ENCODE assay signal across 2 cellular contexts in the genomic region with DNA sequence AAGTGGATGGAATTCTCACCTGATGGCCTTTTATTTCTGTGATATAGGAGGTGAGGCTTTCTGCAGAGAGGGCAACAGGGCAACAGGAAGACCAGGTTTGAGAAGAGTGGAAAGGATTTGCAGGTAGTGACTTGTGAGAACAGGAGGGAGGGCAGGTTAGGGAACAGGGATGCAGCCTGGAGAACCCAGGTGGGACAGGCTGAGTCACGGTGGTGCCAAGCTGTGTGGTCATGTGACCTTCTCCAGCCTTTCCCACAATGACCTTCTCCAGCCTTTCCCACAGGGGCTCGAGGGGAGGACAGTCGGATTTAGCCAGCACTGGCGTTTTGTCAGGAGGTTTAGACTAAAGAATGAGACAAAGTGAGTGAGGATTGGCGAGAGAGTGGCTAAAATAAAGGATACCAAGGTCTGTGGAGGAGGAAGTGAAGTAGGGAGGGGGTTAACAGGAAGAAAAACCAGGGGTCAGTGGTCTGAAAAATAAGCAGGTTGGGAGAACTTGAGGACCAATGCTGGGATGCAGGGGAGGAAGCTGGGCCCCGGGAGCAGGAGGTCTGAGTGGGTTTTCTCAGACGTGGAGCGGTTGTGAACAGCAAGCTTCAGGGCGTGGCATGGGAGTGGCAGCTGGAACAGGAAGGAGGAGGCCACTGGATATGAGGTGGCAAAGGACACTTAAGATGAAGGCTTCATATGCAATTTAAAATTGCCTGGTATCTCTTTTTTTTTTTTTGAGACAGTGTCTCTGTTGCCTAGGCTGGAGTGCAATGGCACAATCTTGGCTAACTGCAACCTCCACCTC.
TF ChIP-seq lines count a peak whose summit lies in the region.

No MANE protein-coding gene starts in this region.

TF ChIP-seq in Ishikawa, 13 proteins besides CTCF, POLR2A, EP300 and RAD21:
- TF ChIP-seq, protein P1, sequence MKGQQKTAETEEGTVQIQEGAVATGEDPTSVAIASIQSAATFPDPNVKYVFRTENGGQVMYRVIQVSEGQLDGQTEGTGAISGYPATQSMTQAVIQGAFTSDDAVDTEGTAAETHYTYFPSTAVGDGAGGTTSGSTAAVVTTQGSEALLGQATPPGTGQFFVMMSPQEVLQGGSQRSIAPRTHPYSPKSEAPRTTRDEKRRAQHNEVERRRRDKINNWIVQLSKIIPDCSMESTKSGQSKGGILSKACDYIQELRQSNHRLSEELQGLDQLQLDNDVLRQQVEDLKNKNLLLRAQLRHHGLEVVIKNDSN (IDR thresholded peaks at IDR 0.05), result peak; percentile 54
- TF ChIP-seq, protein P2, sequence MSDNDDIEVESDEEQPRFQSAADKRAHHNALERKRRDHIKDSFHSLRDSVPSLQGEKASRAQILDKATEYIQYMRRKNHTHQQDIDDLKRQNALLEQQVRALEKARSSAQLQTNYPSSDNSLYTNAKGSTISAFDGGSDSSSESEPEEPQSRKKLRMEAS (IDR thresholded peaks at IDR 0.05), result no peak

TF ChIP-seq in H1, 55 proteins besides CTCF, POLR2A, EP300 and RAD21:
- TF ChIP-seq ZNF274 (IDR thresholded peaks at IDR 0.05; ENCODE audit: borderline replicate concordance, extremely low read depth, low read length), result no peak
- TF ChIP-seq BRCA1 (IDR thresholded peaks at IDR 0.05; ENCODE audit: low read depth, low read length), result no peak
- TF ChIP-seq BCL11A (IDR thresholded peaks at IDR 0.05; ENCODE audit: low read depth in 2 of 2, low read length in 2 of 2), result no peak
- TF ChIP-seq, protein P3, sequence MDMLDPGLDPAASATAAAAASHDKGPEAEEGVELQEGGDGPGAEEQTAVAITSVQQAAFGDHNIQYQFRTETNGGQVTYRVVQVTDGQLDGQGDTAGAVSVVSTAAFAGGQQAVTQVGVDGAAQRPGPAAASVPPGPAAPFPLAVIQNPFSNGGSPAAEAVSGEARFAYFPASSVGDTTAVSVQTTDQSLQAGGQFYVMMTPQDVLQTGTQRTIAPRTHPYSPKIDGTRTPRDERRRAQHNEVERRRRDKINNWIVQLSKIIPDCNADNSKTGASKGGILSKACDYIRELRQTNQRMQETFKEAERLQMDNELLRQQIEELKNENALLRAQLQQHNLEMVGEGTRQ (IDR thresholded peaks at IDR 0.05; ENCODE audit: low read length), result peak; percentile 71
- no peak for TF ChIP-seq JUN (IDR thresholded peaks at IDR 0.05; ENCODE audit: low read depth, low read length)
- TF ChIP-seq MAFK (IDR thresholded peaks at IDR 0.05; ENCODE audit: low read depth, low read length), result peak; percentile 4; the same call in 1 of the 2 replicates
- TF ChIP-seq FOSL1 (IDR thresholded peaks at IDR 0.05; ENCODE audit: insufficient read depth, low read depth, low read length), result no peak
- no peak for TF ChIP-seq RXRA (IDR thresholded peaks at IDR 0.05; ENCODE audit: insufficient read depth, low read depth, low read length)
- no peak for TF ChIP-seq NRF1 (IDR thresholded peaks at IDR 0.05; ENCODE audit: low read depth, low read length)
- peak; percentile 15; the same call in 1 of the 2 replicates for TF ChIP-seq BACH1 (IDR thresholded peaks at IDR 0.05; ENCODE audit: low read length)
- TF ChIP-seq, protein P2 (IDR thresholded peaks at IDR 0.05), result 0 out of 2 replicates have a peak, but pooled peaks have one; percentile 22
- TF ChIP-seq POLR2AphosphoS5 (IDR thresholded peaks at IDR 0.05; ENCODE audit: low read depth, low read length), result no peak
- TF ChIP-seq CREB1 (IDR thresholded peaks at IDR 0.05), result no peak
